15 cellular contexts compared by ENCODE assay signal in the genomic region with DNA sequence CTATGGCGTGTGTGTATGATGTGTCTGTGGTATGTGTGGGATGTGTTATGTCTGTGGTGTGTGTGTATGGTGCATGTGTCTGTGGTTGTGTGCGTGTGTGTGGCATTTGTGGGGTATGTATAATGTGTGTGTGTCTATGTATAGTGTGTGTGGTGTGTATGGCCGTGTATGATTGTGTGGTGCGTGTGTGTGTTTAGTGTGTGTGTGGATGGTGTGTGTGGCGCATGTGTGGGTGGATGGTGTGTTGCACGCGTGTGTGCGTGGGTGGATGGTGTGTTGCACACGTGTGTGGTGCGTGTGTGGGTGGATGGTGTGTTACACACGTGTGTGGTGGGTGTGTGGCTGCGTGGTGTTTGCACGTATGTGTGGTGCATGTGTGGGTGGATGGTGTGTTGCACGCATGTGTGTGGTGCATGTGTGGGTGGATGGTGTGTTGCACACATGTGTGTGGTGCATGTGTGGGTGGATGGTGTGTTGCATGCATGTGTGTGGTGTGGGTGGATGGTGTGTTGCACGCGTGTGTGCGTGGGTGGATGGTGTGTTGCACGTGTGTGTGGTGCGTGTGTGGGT.
"Had no signal": no experiment of that assay in that cellular context is flagged by ENCODE, and none has a peak within 500 bp of the region (broad histone marks: within the 10 kb centered on the region; RNA-seq: fewer than 3 reads in every experiment).

No MANE protein-coding gene starts in this region.

- H3K4me3 ChIP-seq: ascending aorta, cardiac muscle cell, gastrocnemius medialis, left ventricle myocardium inferior, testis had no signal

- H3K9me3 ChIP-seq: ascending aorta, gastrocnemius medialis, left ventricle myocardium inferior, testis had no signal

- H3K27me3 Mint-ChIP-seq: activated naive CD8-positive, alpha-beta T cell treated with anti-CD3 and anti-CD28 coated beads for 36 hours; stimulated activated naive CD8-positive, alpha-beta T cell treated with anti-CD3 and anti-CD28 coated beads, Interleukin-15, amount 100 ng/mL, for 72 hours had no signal

- H3K27me3 ChIP-seq: ascending aorta, cardiac muscle cell, gastrocnemius medialis, testis had no signal

- H3K27ac Mint-ChIP-seq: activated naive CD8-positive, alpha-beta T cell treated with anti-CD3 and anti-CD28 coated beads for 36 hours had no signal

- H3K27ac ChIP-seq: ascending aorta, cardiac muscle cell, gastrocnemius medialis, left ventricle myocardium inferior, parathyroid adenoma, testis had no signal

- H3K9me3 Mint-ChIP-seq: activated naive CD8-positive, alpha-beta T cell treated with anti-CD3 and anti-CD28 coated beads for 36 hours; stimulated activated naive CD8-positive, alpha-beta T cell treated with anti-CD3 and anti-CD28 coated beads, Interleukin-15, amount 100 ng/mL, for 72 hours had no signal

- ATAC-seq: gastrocnemius medialis; stimulated activated naive CD8-positive, alpha-beta T cell treated with anti-CD3 and anti-CD28 coated beads, Interleukin-15, amount 100 ng/mL, for 72 hours had no signal

- H3K36me3 ChIP-seq: ascending aorta, cardiac muscle cell, gastrocnemius medialis, left ventricle myocardium inferior had no signal

- FAIRE-seq: colon, endothelial cell of umbilical vein, kidney had no signal

- H3K36me3 Mint-ChIP-seq: activated naive CD8-positive, alpha-beta T cell treated with anti-CD3 and anti-CD28 coated beads for 36 hours had no signal

- H3K4me1 ChIP-seq: parathyroid adenoma had no signal

- H3K4me3 Mint-ChIP-seq: activated naive CD8-positive, alpha-beta T cell treated with anti-CD3 and anti-CD28 coated beads for 36 hours; stimulated activated naive CD8-positive, alpha-beta T cell treated with anti-CD3 and anti-CD28 coated beads, Interleukin-15, amount 100 ng/mL, for 72 hours had no signal

- DNase-seq: activated effector memory CD4-positive, alpha-beta T cell treated with Interleukin-2 at 50 U/mL for 16 hours; activated naive CD8-positive, alpha-beta T cell treated with anti-CD3 and anti-CD28 coated beads for 36 hours; activated T-cell treated with anti-CD3 and anti-CD28 coated beads for 4 hours; gastrocnemius medialis; kidney; left ventricle myocardium inferior; stimulated activated CD4-positive, alpha-beta T cell treated with anti-CD3 and anti-CD28 coated beads, Interleukin-15, amount 100 ng/mL, for 24 hours; stimulated activated CD4-positive, alpha-beta T cell treated with anti-CD3 and anti-CD28 coated beads, Interleukin-4, amount 100 ng/mL, for 24 hours; stimulated activated naive CD8-positive, alpha-beta T cell treated with anti-CD3 and anti-CD28 coated beads, Interleukin-15, amount 100 ng/mL, for 72 hours; testis had no signal
